1 cellular context compared by ENCODE assay signal in genomic region chr6:125038925-125039324, GRCh38.
A peak's percentile ranks its signal among the peaks of the same experiment; 100 is the strongest.
TF ChIP-seq lines count a peak whose summit lies in the region.

No MANE protein-coding gene starts in this region.

TF ChIP-seq in K562, 482 proteins besides CTCF, POLR2A, EP300 and RAD21 (continued from another document):
- TF ChIP-seq VEZF1 (CRISPR knock-in tag; IDR thresholded peaks at IDR 0.05) (no peak), PPARD (CRISPR knock-in tag; IDR thresholded peaks at IDR 0.05) (no peak), KDM1A (IDR thresholded peaks at IDR 0.05) (0 out of 4 replicates have a peak, but pooled peaks of 1 of the 2 experiments have one; percentile 14), NFE2L1 (tag; IDR thresholded peaks at IDR 0.05; ENCODE audit: borderline replicate concordance, low read depth) (no peak), ZNF146 (CRISPR knock-in tag; IDR thresholded peaks at IDR 0.05; ENCODE audit: unreplicated experiment) (peak; percentile 86), RBM25 (IDR thresholded peaks at IDR 0.05; ENCODE audit: low read depth, low read length, severe bottlenecking) (peak; percentile 10), ELF2 (CRISPR knock-in tag; IDR thresholded peaks at IDR 0.05) (no peak)
